ENCODE assay signal across 8 cellular contexts in genomic region chr13:20197361-20197834, GRCh38. TPM values are rescaled to one million over a fixed set of nuclear protein-coding genes. Genes with fewer than 3 reads are reported as not detected.
DNase-seq lines count a peak whose midpoint lies in the region; ATAC-seq and TF ChIP-seq lines count a peak whose summit lies in the region.

No MANE protein-coding gene starts in this region.

- TF ChIP-seq EP300 in SK-N-SH (IDR thresholded peaks at IDR 0.05; ENCODE audit: borderline replicate concordance in 1 of 2, low read depth in 1 of 2, low read length in 1 of 2), result no peak

- H3K9ac ChIP-seq in KMS-11 (no peak overlapping the region), SK-N-SH (no peak overlapping the region), fibroblast of lung (ENCODE audit: insufficient read depth, low read length) (no peak overlapping the region)

- no peak overlapping the region for H3K27ac ChIP-seq in KMS-11
- no peak overlapping the region for H3K27ac ChIP-seq in SK-N-SH (ENCODE audit: low read depth in 2 of 2, low read length in 1 of 2)
- H3K27ac ChIP-seq in fibroblast of lung (ENCODE audit: insufficient read depth, low read length), result no peak overlapping the region

- H3K4me3 ChIP-seq in KMS-11 (IDR thresholded peaks at IDR 0.05; ENCODE audit: insufficient read depth, low read depth, low read length) (no peak overlapping the region), SK-N-SH (ENCODE audit: low read depth in 2 of 2, low read length in 1 of 2) (no peak overlapping the region), fibroblast of lung (replicated peaks in 1 of 4; ENCODE audit: control extremely low read depth in 1 of 4, insufficient read depth in 1 of 4, low read depth in 3 of 4, low read length in 4 of 4) (no peak overlapping the region)

- DNase-seq in activated naive CD4-positive, alpha-beta T cell treated with anti-CD3 and anti-CD28 coated beads, Interleukin-2, amount 10 ng/mL, durations not matched to agents 7 days and 5 days, result peak; percentile 32
- DNase-seq in activated naive CD4-positive, alpha-beta T cell treated with Interleukin-2 at 50 U/mL for 16 hours, result no peak
- peak; percentile 59 for DNase-seq in SK-N-SH
- peak; percentile 43 to 67 for DNase-seq in fibroblast of lung (ENCODE audit: low read depth in 2 of 2)
- DNase-seq in osteocyte (ENCODE audit: extremely low spot score, unreplicated experiment), result no peak

- H4K20me1 ChIP-seq in KMS-11 (ENCODE audit: insufficient read depth) (no peaks in the 10 kb centered on the region), SK-N-SH (ENCODE audit: insufficient read depth) (0 out of 2 replicates have a peak, but pooled peaks cover 4% of the 10 kb centered on the region), fibroblast of lung (ENCODE audit: control insufficient read depth, extremely low read depth, insufficient read depth, low read length) (no peaks in the 10 kb centered on the region)

- TF ChIP-seq CTCF in KMS-11 (conservative IDR thresholded peaks at IDR 0.05; ENCODE audit: low read depth, low read length), result peak; percentile 65; the same call in 1 of the 2 replicates
- peak; percentile 67 for TF ChIP-seq CTCF in SK-N-SH (IDR thresholded peaks at IDR 0.05)
- TF ChIP-seq CTCF in fibroblast of lung (conservative IDR thresholded peaks at IDR 0.05 in 1 of 2, IDR thresholded peaks at IDR 0.05 in 1 of 2; ENCODE audit: low read depth in 1 of 2, low read length in 2 of 2), result peak; percentile 81
- peak; percentile 68 for TF ChIP-seq CTCF in osteocyte (IDR thresholded peaks at IDR 0.05)

- TF ChIP-seq RAD21 in SK-N-SH (IDR thresholded peaks at IDR 0.05; ENCODE audit: low read length), result peak; percentile 64

- H3K4me1 Mint-ChIP-seq in activated naive CD4-positive, alpha-beta T cell treated with anti-CD3 and anti-CD28 coated beads, Interleukin-2, amount 10 ng/mL, durations not matched to agents 7 days and 5 days, result peaks cover 24% of the 10 kb centered on the region
- peaks cover 8% of the 10 kb centered on the region for H3K4me1 Mint-ChIP-seq in osteocyte (ENCODE audit: unreplicated experiment)

- no peaks in the 10 kb centered on the region for H3K9me2 ChIP-seq in SK-N-SH

- H3K4me3 Mint-ChIP-seq in activated naive CD4-positive, alpha-beta T cell treated with anti-CD3 and anti-CD28 coated beads, Interleukin-2, amount 10 ng/mL, durations not matched to agents 7 days and 5 days, result no peak overlapping the region
- no peak overlapping the region for H3K4me3 Mint-ChIP-seq in osteocyte (ENCODE audit: unreplicated experiment)

- H3K4me2 ChIP-seq in KMS-11, result no peak overlapping the region; the same call in 1 of the 2 replicates
- H3K4me2 ChIP-seq in SK-N-SH, result no peak overlapping the region
- no peak overlapping the region for H3K4me2 ChIP-seq in fibroblast of lung (ENCODE audit: extremely low read depth, insufficient read depth, low read length)

- H3K27ac Mint-ChIP-seq in activated naive CD4-positive, alpha-beta T cell treated with anti-CD3 and anti-CD28 coated beads, Interleukin-2, amount 10 ng/mL, durations not matched to agents 7 days and 5 days, result no peak overlapping the region
- no peak overlapping the region for H3K27ac Mint-ChIP-seq in osteocyte (ENCODE audit: unreplicated experiment)

- H3K27me3 Mint-ChIP-seq in activated naive CD4-positive, alpha-beta T cell treated with anti-CD3 and anti-CD28 coated beads, Interleukin-2, amount 10 ng/mL, durations not matched to agents 7 days and 5 days, result peaks cover 68% of the 10 kb centered on the region
- peaks cover 80% of the 10 kb centered on the region for H3K27me3 Mint-ChIP-seq in osteocyte (ENCODE audit: unreplicated experiment)

- peaks cover 2% of the 10 kb centered on the region for H3K9me3 Mint-ChIP-seq in activated naive CD4-positive, alpha-beta T cell treated with anti-CD3 and anti-CD28 coated beads, Interleukin-2, amount 10 ng/mL, durations not matched to agents 7 days and 5 days
- peaks cover 10% of the 10 kb centered on the region for H3K9me3 Mint-ChIP-seq in osteocyte (ENCODE audit: unreplicated experiment)

- CTCF ChIA-PET in activated naive CD4-positive, alpha-beta T cell treated with anti-CD3 and anti-CD28 coated beads, Interleukin-2, amount 10 ng/mL, durations not matched to agents 7 days and 5 days (lab: Charles Lee), result interaction anchor here (0.7 to 2.1 kb wide), 15 partner anchors 10 to 727 kb away, joined by 3 to 22 read pairs (median 4); partner anchors contain the start of gene IL17D
- CTCF ChIA-PET in SK-N-SH (lab: Yijun Ruan, JAX), result interaction anchor here (0.5 to 5.6 kb wide), 25 partner anchors 8 to 746 kb away, joined by 3 to 89 read pairs (median 4); no protein-coding TSS in a partner anchor

- H3K79me2 ChIP-seq in KMS-11 (ENCODE audit: insufficient read depth, low read depth), result no peaks in the 10 kb centered on the region
- H3K79me2 ChIP-seq in SK-N-SH (ENCODE audit: insufficient read depth), result no peaks in the 10 kb centered on the region
- no peaks in the 10 kb centered on the region for H3K79me2 ChIP-seq in fibroblast of lung (ENCODE audit: control insufficient read depth, insufficient read depth, low read length)

- 6% methylated on average over 5 of the region's 5 CpGs for WGBS in SK-N-SH (ENCODE audit: low lambda C conversion rate)

- H2AFZ ChIP-seq in KMS-11 (ENCODE audit: low read depth) (no peak overlapping the region), SK-N-SH (ENCODE audit: low read depth) (no peak overlapping the region), fibroblast of lung (ENCODE audit: low read length) (no peak overlapping the region)

- H3K9me3 ChIP-seq in SK-N-SH (peaks cover 7% of the 10 kb centered on the region; the same call in 1 of the 2 replicates), fibroblast of lung (ENCODE audit: control insufficient read depth, insufficient read depth, low read depth, low read length) (no peaks in the 10 kb centered on the region)

- no peak for ATAC-seq in HG03045 (IDR thresholded peaks at IDR 0.05; ENCODE audit: unreplicated experiment)
- ATAC-seq in HG03135 (IDR thresholded peaks at IDR 0.05; ENCODE audit: unreplicated experiment), result no peak

- POLR2A ChIA-PET in SK-N-SH (lab: Yijun Ruan, JAX), result no interaction called here

- no peaks in the 10 kb centered on the region for H3F3A ChIP-seq in SK-N-SH (replicated peaks; ENCODE audit: insufficient read depth)

- H3K4me1 ChIP-seq in KMS-11 (ENCODE audit: low read depth, poor library complexity, severe bottlenecking) (peaks cover 17% of the 10 kb centered on the region), SK-N-SH (ENCODE audit: control insufficient read depth in 1 of 2, insufficient read depth in 2 of 2, low read depth in 1 of 2, low read length in 1 of 2) (peaks cover 0 to 11% of the 10 kb centered on the region in 2 experiments; a peak in 1 of 4 replicates), fibroblast of lung (ENCODE audit: control insufficient read depth, extremely low read depth, insufficient read depth, low read length) (no peaks in the 10 kb centered on the region)

- H3K36me3 Mint-ChIP-seq in activated naive CD4-positive, alpha-beta T cell treated with anti-CD3 and anti-CD28 coated beads, Interleukin-2, amount 10 ng/mL, durations not matched to agents 7 days and 5 days, result no peaks in the 10 kb centered on the region
- H3K36me3 Mint-ChIP-seq in osteocyte (ENCODE audit: unreplicated experiment), result no peaks in the 10 kb centered on the region

- peaks cover 13% of the 10 kb centered on the region for H3K27me3 ChIP-seq in KMS-11 (ENCODE audit: insufficient read depth, low read depth)
- peaks cover 59% of the 10 kb centered on the region for H3K27me3 ChIP-seq in SK-N-SH (ENCODE audit: insufficient read depth)
- H3K27me3 ChIP-seq in fibroblast of lung (ENCODE audit: control insufficient read depth, insufficient read depth, low read length), result peaks cover 37% of the 10 kb centered on the region

- H3K36me3 ChIP-seq in KMS-11 (ENCODE audit: insufficient read depth), result no peaks in the 10 kb centered on the region
- no peaks in the 10 kb centered on the region for H3K36me3 ChIP-seq in SK-N-SH (replicated peaks in 1 of 2; ENCODE audit: control insufficient read depth in 1 of 2, insufficient read depth in 2 of 2, low read length in 1 of 2)
- no peaks in the 10 kb centered on the region for H3K36me3 ChIP-seq in fibroblast of lung (ENCODE audit: control insufficient read depth, insufficient read depth, low read length)

TF ChIP-seq in SK-N-SH, 30 proteins besides CTCF, POLR2A, EP300 and RAD21:
- TF ChIP-seq FOXJ3 (CRISPR knock-in tag; IDR thresholded peaks at IDR 0.05) (no peak), NRF1 (IDR thresholded peaks at IDR 0.05; ENCODE audit: low read depth, low read length) (no peak), NFIC (IDR thresholded peaks at IDR 0.05; ENCODE audit: borderline replicate concordance) (no peak), RCOR1 (IDR thresholded peaks at IDR 0.05; ENCODE audit: low read length) (no peak), RFX5 (IDR thresholded peaks at IDR 0.05; ENCODE audit: low read length) (no peak), SMC3 (IDR thresholded peaks at IDR 0.05; ENCODE audit: low read depth, low read length) (peak; percentile 36), TAF1 (IDR thresholded peaks at IDR 0.05; ENCODE audit: borderline replicate concordance, low read depth, low read length) (no peak)

RNA-seq across cellular contexts. Expression of gene GJB2, which starts 4.7 kb away (rescaled TPM):
- polyA plus RNA-seq in SK-N-SH (2012; rRNA removed) (not detected in 2 replicates), fibroblast of lung (0.09 and 0.27 TPM in 2 replicates)
- polyA plus RNA-seq in SK-N-SH (2012; cell fraction: cytosol; rRNA removed), result 0.03 TPM in 2 replicates
- 0.04 and 0.14 TPM in 2 replicates for polyA plus RNA-seq in SK-N-SH (2012; cell fraction: nucleus; rRNA removed)
- total RNA-seq in fibroblast of lung (under 0.01 TPM in 1 of 2 replicates, not detected in the other), osteocyte (0.27 TPM in 1 of 2 replicates, not detected in the other)
- 0.16 TPM in 1 of 2 replicates, not detected in the other for polyA plus RNA-seq in fibroblast of lung (2012)
- polyA minus RNA-seq in fibroblast of lung (ENCODE audit: low replicate concordance), result not detected in 2 replicates

RNA-seq across cellular contexts. Expression of gene GJB6, which starts 34.7 kb away (rescaled TPM):
- polyA plus RNA-seq in SK-N-SH (2012; rRNA removed) (not detected in 2 replicates), fibroblast of lung (not detected in 2 replicates)
- not detected in 2 replicates for polyA plus RNA-seq in SK-N-SH (2012; cell fraction: cytosol; rRNA removed)
- polyA plus RNA-seq in SK-N-SH (2012; cell fraction: nucleus; rRNA removed), result not detected in 2 replicates
- total RNA-seq in fibroblast of lung (not detected in 2 replicates), osteocyte (not detected in 2 replicates)
- polyA plus RNA-seq in fibroblast of lung (2012), result not detected in 2 replicates
- not detected in 2 replicates for polyA minus RNA-seq in fibroblast of lung (ENCODE audit: low replicate concordance)

RNA-seq across cellular contexts. Expression of gene GJA3, which starts 36.5 kb away (rescaled TPM):
- not detected in 2 replicates for polyA plus RNA-seq in SK-N-SH (2012; rRNA removed)
- polyA plus RNA-seq in SK-N-SH (2012; cell fraction: cytosol; rRNA removed), result not detected in 2 replicates
- polyA plus RNA-seq in SK-N-SH (2012; cell fraction: nucleus; rRNA removed), result not detected in 2 replicates
- total RNA-seq in fibroblast of lung, result 0.26 and 0.33 TPM in 2 replicates
- polyA plus RNA-seq in fibroblast of lung, result 0.44 and 1.1 TPM in 2 replicates
- 1.1 and 1.4 TPM in 2 replicates for polyA plus RNA-seq in fibroblast of lung (2012)
- polyA minus RNA-seq in fibroblast of lung (ENCODE audit: low replicate concordance), result 0.52 and 0.59 TPM in 2 replicates
- not detected in 2 replicates for total RNA-seq in osteocyte

Comparison
In these comparisons a context has a peak if more than half of its experiments do, and no peak if none do; other contexts are left out.
1. DNase-seq: peak in activated naive CD4-positive, alpha-beta T cell treated with anti-CD3 and anti-CD28 coated beads, Interleukin-2, amount 10 ng/mL, durations not matched to agents 7 days and 5 days (single experiment), SK-N-SH (single experiment) and fibroblast of lung (2 of 2); none in activated naive CD4-positive, alpha-beta T cell treated with Interleukin-2 at 50 U/mL for 16 hours (single experiment) and osteocyte (single experiment).
2. Peak in every context shown above with its lines, with median percentiles within 50 percentile points of each other: CTCF ChIP-seq.